In the genomic region with DNA sequence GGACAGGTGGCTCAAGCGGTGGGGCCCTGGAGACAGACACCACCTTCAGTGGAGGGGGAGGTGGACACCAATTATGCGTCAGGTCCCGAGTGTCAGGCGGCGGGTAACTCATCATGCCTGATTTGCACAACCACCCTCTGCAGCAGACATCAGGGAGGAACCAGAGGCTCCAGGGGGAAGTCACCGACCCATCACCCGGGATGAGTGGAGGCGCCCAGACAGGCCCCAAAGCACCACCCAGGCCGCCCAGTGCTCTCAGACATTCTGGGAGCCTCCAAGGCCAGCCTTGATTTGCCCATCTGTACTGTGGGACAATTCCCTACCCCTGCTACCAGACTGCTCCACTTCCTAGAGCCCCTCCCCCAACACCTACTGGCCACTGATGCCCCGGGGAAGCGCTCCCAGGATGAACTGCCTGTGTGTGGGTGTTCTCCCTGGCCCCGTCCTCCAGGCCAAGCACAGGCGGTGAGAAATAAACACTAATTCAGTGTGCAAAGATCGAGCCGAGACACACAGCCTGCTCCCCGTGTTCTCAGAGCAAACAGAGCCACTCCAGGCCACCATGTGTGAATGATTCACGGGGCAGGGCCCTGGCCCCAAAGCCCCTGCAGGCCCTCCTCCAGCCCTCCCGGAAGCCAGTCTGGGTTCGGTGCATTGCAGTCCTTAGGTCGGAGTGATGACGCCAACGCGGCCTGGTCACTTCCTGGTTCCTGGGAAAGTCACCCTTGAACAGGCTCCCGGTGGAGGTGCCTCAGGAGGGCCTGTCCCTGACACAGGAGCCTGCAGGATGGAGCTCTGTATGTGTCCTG, we compare ENCODE assay signal across 9 cellular contexts.
A peak's percentile ranks its signal among the peaks of the same experiment; 100 is the strongest.
DNase-seq lines count a peak whose midpoint lies in the region; ATAC-seq and TF ChIP-seq lines count a peak whose summit lies in the region.
"Had no signal": no experiment of that assay in that cellular context is flagged by ENCODE, and none has a peak within 500 bp of the region (broad histone marks: within the 10 kb centered on the region; RNA-seq: fewer than 3 reads in every experiment).

No MANE protein-coding gene starts in this region.

- H3K9me3 ChIP-seq in right atrium auricular region: no peaks in the 10 kb centered on the region
- H3K9me3 ChIP-seq in psoas muscle: no peaks in the 10 kb centered on the region

- peak; percentile 15 to 49 (median 28) for ATAC-seq in psoas muscle
- no peak for ATAC-seq in HG02678 (IDR thresholded peaks at IDR 0.05; ENCODE audit: unreplicated experiment)
- ATAC-seq in stimulated activated naive B cell treated with anti-CD40 and anti-IgM and Interleukin-4, amounts not matched to agents 10 μg/mL and 1 μg/mL and 100 μg/mL, for 72 hours (replicated peaks): no peak

- H3K4me3 ChIP-seq in right atrium auricular region (no peak overlapping the region), psoas muscle (no peak overlapping the region)

- WGBS in psoas muscle, 3 donors: 70 to 77% (median 75%) methylated on average over 22 to 24 of the region's 24 CpGs

- H3K4me3 Mint-ChIP-seq in stimulated activated naive B cell treated with anti-CD40 and anti-IgM and Interleukin-4, amounts not matched to agents 10 μg/mL and 1 μg/mL and 100 μg/mL, for 72 hours: no peak overlapping the region

- peak overlapping the region; percentile 18 to 29 for H3K27ac ChIP-seq in right atrium auricular region
- H3K27ac ChIP-seq in psoas muscle: peak overlapping the region; percentile 58
- H3K27ac ChIP-seq: KMS-11 had no signal

- H3K27ac Mint-ChIP-seq in stimulated activated naive B cell treated with anti-CD40 and anti-IgM and Interleukin-4, amounts not matched to agents 10 μg/mL and 1 μg/mL and 100 μg/mL, for 72 hours: no peak overlapping the region

- intact Hi-C loops in psoas muscle (cut with DNase I): no loop called here

- H3K36me3 Mint-ChIP-seq in stimulated activated naive B cell treated with anti-CD40 and anti-IgM and Interleukin-4, amounts not matched to agents 10 μg/mL and 1 μg/mL and 100 μg/mL, for 72 hours: no peaks in the 10 kb centered on the region

- no peaks in the 10 kb centered on the region for H3K27me3 Mint-ChIP-seq in stimulated activated naive B cell treated with anti-CD40 and anti-IgM and Interleukin-4, amounts not matched to agents 10 μg/mL and 1 μg/mL and 100 μg/mL, for 72 hours

- H3K9me3 Mint-ChIP-seq in stimulated activated naive B cell treated with anti-CD40 and anti-IgM and Interleukin-4, amounts not matched to agents 10 μg/mL and 1 μg/mL and 100 μg/mL, for 72 hours: no peaks in the 10 kb centered on the region

- H3K4me1 ChIP-seq in right atrium auricular region: peaks cover 0 to 65% of the 10 kb centered on the region in 2 donors
- no peaks in the 10 kb centered on the region for H3K4me1 ChIP-seq in psoas muscle

- H3K4me1 Mint-ChIP-seq in stimulated activated naive B cell treated with anti-CD40 and anti-IgM and Interleukin-4, amounts not matched to agents 10 μg/mL and 1 μg/mL and 100 μg/mL, for 72 hours: peaks cover 7 to 12% of the 10 kb centered on the region in 2 donors

- DNase-seq in COLO668 (lab: John Stamatoyannopoulos, UW; ENCODE audit: unreplicated experiment) (peak; percentile 34), brain pericyte (ENCODE audit: low read depth, low spot score) (peak; percentile 74), right atrium auricular region (ENCODE audit: low spot score) (peak; percentile 81), psoas muscle (peak; percentile 68 to 73), NCI-H2171 (lab: John Stamatoyannopoulos, UW) (no peak)
- DNase-seq in activated CD4-positive, CD25-positive, alpha-beta regulatory T cell treated with anti-CD3 and anti-CD28 coated beads, Interleukin-2, amount 50 U/mL, for 72 hours: no peak
- DNase-seq in stimulated activated naive B cell treated with anti-CD40 and anti-IgM and Interleukin-4, amounts not matched to agents 10 μg/mL and 1 μg/mL and 100 μg/mL, for 72 hours: no peak

- TF ChIP-seq CTCF in right atrium auricular region (IDR thresholded peaks at IDR 0.05) (no peak), psoas muscle (IDR thresholded peaks at IDR 0.05) (no peak)

- H3K27me3 ChIP-seq in right atrium auricular region: no peaks in the 10 kb centered on the region
- H3K27me3 ChIP-seq in psoas muscle (ENCODE audit: insufficient read depth in 3 of 3, low read length in 2 of 3): no peaks in the 10 kb centered on the region

- H3K36me3 ChIP-seq in right atrium auricular region: no peaks in the 10 kb centered on the region
- H3K36me3 ChIP-seq in psoas muscle (ENCODE audit: insufficient read depth in 1 of 2, low read depth in 1 of 2): no peaks in the 10 kb centered on the region

Comparison
In these comparisons a context has a peak if more than half of its experiments do, and no peak if none do; other contexts are left out.
1. DNase-seq: peak in COLO668 (single experiment), brain pericyte (single experiment), right atrium auricular region (single experiment) and psoas muscle (2 of 2); none in NCI-H2171 (single experiment), activated CD4-positive, CD25-positive, alpha-beta regulatory T cell treated with anti-CD3 and anti-CD28 coated beads, Interleukin-2, amount 50 U/mL, for 72 hours (single experiment) and stimulated activated naive B cell treated with anti-CD40 and anti-IgM and Interleukin-4, amounts not matched to agents 10 μg/mL and 1 μg/mL and 100 μg/mL, for 72 hours (single experiment).
2. ATAC-seq: peak in psoas muscle (4 of 4); none in HG02678 (single experiment) and stimulated activated naive B cell treated with anti-CD40 and anti-IgM and Interleukin-4, amounts not matched to agents 10 μg/mL and 1 μg/mL and 100 μg/mL, for 72 hours (0 of 2).